Comparison of ENCODE assay signal across 8 cellular contexts in the genomic region with DNA sequence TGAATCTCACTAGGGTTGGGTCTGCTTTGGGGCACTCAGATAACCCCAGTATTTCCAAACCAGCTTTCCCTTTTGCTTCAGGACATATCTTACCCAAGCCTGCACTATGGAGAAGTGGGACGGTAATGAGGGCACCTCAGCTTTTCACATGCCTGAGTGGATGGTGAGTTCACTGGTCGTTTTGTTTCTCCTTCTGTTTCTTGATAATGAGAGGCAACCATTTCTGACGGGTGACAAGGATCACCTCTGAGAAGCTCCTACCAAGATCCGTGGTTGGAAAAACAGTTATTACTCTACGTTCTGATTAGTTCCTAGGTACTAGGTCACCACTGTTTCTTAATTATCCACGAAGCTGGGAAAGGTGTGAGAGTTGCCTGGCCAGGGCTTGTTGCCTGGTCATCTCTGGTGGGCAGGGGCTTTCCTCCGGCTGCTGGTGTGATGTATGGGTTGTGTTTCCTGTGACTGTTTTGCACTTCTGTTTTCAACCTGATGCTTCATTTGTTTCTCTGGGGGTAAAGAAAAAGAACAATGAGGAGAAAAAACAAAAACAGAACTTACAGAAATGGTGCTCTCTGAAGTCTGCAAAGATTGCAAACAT.
A peak's percentile ranks its signal among the peaks of the same experiment; 100 is the strongest.
DNase-seq lines count a peak whose midpoint lies in the region; ATAC-seq and TF ChIP-seq lines count a peak whose summit lies in the region.

No MANE protein-coding gene starts in this region.

- no peaks in the 10 kb centered on the region for H3K9me3 ChIP-seq in mucosa of stomach (ENCODE audit: control insufficient read depth, low read length)

- in situ Hi-C loops in GM13976 (cut with MboI; ENCODE audit: low sequenced_read_pairs, unreplicated experiment), result no loop called here

- H3K36me3 ChIP-seq in mucosa of stomach (ENCODE audit: control insufficient read depth, insufficient read depth, low read length), result no peaks in the 10 kb centered on the region

- no peaks in the 10 kb centered on the region for H3K9me3 Mint-ChIP-seq in T-helper 1 cell treated with Interleukin-12 subunit alpha and Interleukin-12 subunit beta and Interleukin-4 antibody, amounts not matched to agents 30 μg/mL and 1 μg/mL, for 36 hours

- peak overlapping the region; percentile 87 for H3K27ac Mint-ChIP-seq in T-helper 1 cell treated with Interleukin-12 subunit alpha and Interleukin-12 subunit beta and Interleukin-4 antibody, amounts not matched to agents 30 μg/mL and 1 μg/mL, for 36 hours

- peak overlapping the region; percentile 66 for H3K9ac ChIP-seq in mucosa of stomach (ENCODE audit: low read length)

- no peak for TF ChIP-seq CTCF in GM13976 (IDR thresholded peaks at IDR 0.05; ENCODE audit: borderline replicate concordance, control extremely low read depth, extremely low read depth, insufficient read depth, missing control alignments)

- ATAC-seq in GM21576 (IDR thresholded peaks at IDR 0.05; ENCODE audit: unreplicated experiment), result peak; percentile 34

- H3K4me3 ChIP-seq in mucosa of stomach (ENCODE audit: low read length), result peak overlapping the region; percentile 29

- peak; percentile 45 for DNase-seq in GM13976 (ENCODE audit: low spot score)
- no peak for DNase-seq in NCI-H2227 (lab: John Stamatoyannopoulos, UW; ENCODE audit: unreplicated experiment)
- no peak for DNase-seq in A172 (ENCODE audit: low spot score)
- DNase-seq in NCI-H1417 treated with DMSO at 0.1 percent for 48 hours (lab: John Stamatoyannopoulos, UW), result no peak
- DNase-seq in CD1c-positive myeloid dendritic cell (ENCODE audit: extremely low spot score), result no peak

- H3K36me3 Mint-ChIP-seq in T-helper 1 cell treated with Interleukin-12 subunit alpha and Interleukin-12 subunit beta and Interleukin-4 antibody, amounts not matched to agents 30 μg/mL and 1 μg/mL, for 36 hours (ENCODE audit: low read depth), result peaks cover 1% of the 10 kb centered on the region

- H3K4me1 ChIP-seq in mucosa of stomach (ENCODE audit: control insufficient read depth, insufficient read depth, low read length), result peaks cover 8% of the 10 kb centered on the region

- H3K27me3 Mint-ChIP-seq in T-helper 1 cell treated with Interleukin-12 subunit alpha and Interleukin-12 subunit beta and Interleukin-4 antibody, amounts not matched to agents 30 μg/mL and 1 μg/mL, for 36 hours (ENCODE audit: low read depth), result no peaks in the 10 kb centered on the region

- H3K27me3 ChIP-seq in mucosa of stomach (ENCODE audit: control insufficient read depth, insufficient read depth, low read length), result no peaks in the 10 kb centered on the region

- peak overlapping the region; percentile 77 for H3K4me3 Mint-ChIP-seq in T-helper 1 cell treated with Interleukin-12 subunit alpha and Interleukin-12 subunit beta and Interleukin-4 antibody, amounts not matched to agents 30 μg/mL and 1 μg/mL, for 36 hours

- peaks cover 52% of the 10 kb centered on the region for H3K4me1 Mint-ChIP-seq in T-helper 1 cell treated with Interleukin-12 subunit alpha and Interleukin-12 subunit beta and Interleukin-4 antibody, amounts not matched to agents 30 μg/mL and 1 μg/mL, for 36 hours (ENCODE audit: low read depth)
